In genomic region chr17:75207050-75207407, GRCh38 we compare ENCODE assay signal across 7 cellular contexts. TPM values are rescaled to one million over a fixed set of nuclear protein-coding genes. Genes with fewer than 3 reads are reported as not detected.
A peak's percentile ranks its signal among the peaks of the same experiment; 100 is the strongest.
DNase-seq lines count a peak whose midpoint lies in the region; ATAC-seq and TF ChIP-seq lines count a peak whose summit lies in the region.
"Not testable (repeated sequence)": the region's sequence is repeated elsewhere in the genome, so short reads cannot be mapped to it uniquely, and the experiment has no call there.

No MANE protein-coding gene starts in this region.

- peak overlapping the region; percentile 93 for H3K4me2 ChIP-seq in mammary epithelial cell (ENCODE audit: insufficient read depth, low read depth, low read length)
- H3K4me2 ChIP-seq in hepatocyte = peak overlapping the region; percentile 77
- H3K4me2 ChIP-seq in neural progenitor cell = peak overlapping the region; percentile 99

- POLR2A ChIA-PET in Caco-2 (lab: Charles Lee) = interaction anchor here (1.5 kb wide), 1 partner anchor 55 kb away, joined by 5 read pairs; the partner anchor contains the start of genes GGA3 and MRPS7

- H4K20me1 ChIP-seq in mammary epithelial cell (ENCODE audit: insufficient read depth, low read length); hepatocyte (ENCODE audit: insufficient read depth, poor library complexity, severe bottlenecking); neural progenitor cell (ENCODE audit: low read depth): not testable (repeated sequence)

- not testable (repeated sequence) for H3K9ac ChIP-seq in mammary epithelial cell (ENCODE audit: insufficient read depth, low read length)
- peak overlapping the region; percentile 97 for H3K9ac ChIP-seq in neural progenitor cell

- TF ChIP-seq CTCF in Caco-2 (IDR thresholded peaks at IDR 0.05; ENCODE audit: insufficient read depth in 1 of 2, low read depth in 1 of 2, low read length in 1 of 2, severe bottlenecking in 1 of 2, unreplicated experiment in 1 of 2); mammary epithelial cell (conservative IDR thresholded peaks at IDR 0.05 in 1 of 2, IDR thresholded peaks at IDR 0.05 in 1 of 2; ENCODE audit: extremely low read depth in 1 of 2, insufficient read depth in 1 of 2, low read depth in 1 of 2, low read length in 2 of 2); hepatocyte (IDR thresholded peaks at IDR 0.05; ENCODE audit: poor library complexity); neural progenitor cell (IDR thresholded peaks at IDR 0.05): not testable (repeated sequence)

- peaks cover 21% of the 10 kb centered on the region for H3F3A ChIP-seq in neural progenitor cell (ENCODE audit: low read depth)

- H3K4me3 ChIP-seq in Caco-2 (ENCODE audit: low read depth, low read length) (peak overlapping the region; percentile 14; the same call in 1 of the 2 replicates), SJSA1 (peak overlapping the region; percentile 74), mammary epithelial cell (replicated peaks in 1 of 3; ENCODE audit: insufficient read depth in 1 of 3, low read depth in 2 of 3, low read length in 3 of 3) (peak overlapping the region in 2 of 3 experiments; percentile 96 to 98), neural progenitor cell (peak overlapping the region; percentile 80)
- not testable (repeated sequence) for H3K4me3 ChIP-seq in hepatocyte

- not testable (repeated sequence) for H3K9me2 ChIP-seq in hepatocyte (replicated peaks; ENCODE audit: insufficient read depth)

- H2AFZ ChIP-seq in mammary epithelial cell (ENCODE audit: low read depth, low read length); hepatocyte; neural progenitor cell (replicated peaks): not testable (repeated sequence)

- BruUV-seq in Caco-2 (replicated peaks; lab: Mats Ljungman, UMichigan); mammary epithelial cell (replicated peaks; lab: Mats Ljungman, UMichigan): not testable (repeated sequence)

- DNase-seq in Caco-2; SJSA1 (ENCODE audit: low read depth in 1 of 2, low spot score in 2 of 2); activated T-cell treated with anti-CD3 and anti-CD28 coated beads, Interleukin-2, amount 50 U/mL, for 4 hours; mammary epithelial cell; hepatocyte (ENCODE audit: low spot score); neural progenitor cell (ENCODE audit: low spot score): not testable (repeated sequence)

- H3K36me3 ChIP-seq in Caco-2 (ENCODE audit: control insufficient read depth, insufficient read depth, low read length); hepatocyte (replicated peaks; ENCODE audit: insufficient read depth, low read depth); neural progenitor cell: not testable (repeated sequence)
- H3K36me3 ChIP-seq in SJSA1 = peaks cover 50% of the 10 kb centered on the region
- peaks cover 15% of the 10 kb centered on the region for H3K36me3 ChIP-seq in mammary epithelial cell (ENCODE audit: insufficient read depth, low read length)

- not testable (repeated sequence) for ATAC-seq in activated T-cell treated with anti-CD3 and anti-CD28 coated beads, Interleukin-2, amount 50 U/mL, for 4 hours

- H3K79me2 ChIP-seq in mammary epithelial cell (ENCODE audit: insufficient read depth, low read length) (peaks cover 52% of the 10 kb centered on the region), hepatocyte (peaks cover 41% of the 10 kb centered on the region), neural progenitor cell (ENCODE audit: low read depth) (peaks cover 58% of the 10 kb centered on the region)

- CTCF ChIA-PET in Caco-2 (lab: Charles Lee) = interaction anchor here (1.2 kb wide), 1 partner anchor 64 kb away, joined by 5 read pairs; the partner anchor contains the start of gene MIF4GD
- CTCF ChIA-PET in mammary epithelial cell (lab: Charles Lee; ENCODE audit: low non-redundant PET) = not testable (repeated sequence)

- dilution Hi-C loops in mammary epithelial cell (cut with HindIII; ENCODE audit: low sequenced_read_pairs) = not testable (repeated sequence)

- not testable (repeated sequence) for H3K9me3 Mint-ChIP-seq in Caco-2 (ENCODE audit: unreplicated experiment); IgD-negative memory B cell; activated T-cell treated with anti-CD3 and anti-CD28 coated beads, Interleukin-2, amount 50 U/mL, for 4 hours; neural progenitor cell

- H3K9me3 ChIP-seq in Caco-2; SJSA1 (replicated peaks); mammary epithelial cell (replicated peaks; ENCODE audit: insufficient read depth, low read length); hepatocyte (ENCODE audit: low read depth); neural progenitor cell (ENCODE audit: low read depth): not testable (repeated sequence)

- not testable (repeated sequence) for H3K27me3 Mint-ChIP-seq in Caco-2 (ENCODE audit: insufficient read depth, unreplicated experiment); IgD-negative memory B cell; activated T-cell treated with anti-CD3 and anti-CD28 coated beads, Interleukin-2, amount 50 U/mL, for 4 hours (ENCODE audit: low read depth); neural progenitor cell (ENCODE audit: insufficient read depth, low read depth)

- H3K27ac Mint-ChIP-seq in Caco-2 (ENCODE audit: unreplicated experiment) (peak overlapping the region; percentile 100), IgD-negative memory B cell (peak overlapping the region in 2 of 3 donors; percentile 42 to 99)
- H3K27ac Mint-ChIP-seq in neural progenitor cell = not testable (repeated sequence)

- H3K36me3 Mint-ChIP-seq in Caco-2 (ENCODE audit: insufficient read depth, unreplicated experiment) = peaks cover 52% of the 10 kb centered on the region
- H3K36me3 Mint-ChIP-seq in IgD-negative memory B cell = not testable (repeated sequence)
- H3K36me3 Mint-ChIP-seq in activated T-cell treated with anti-CD3 and anti-CD28 coated beads, Interleukin-2, amount 50 U/mL, for 4 hours (ENCODE audit: insufficient read depth) = peaks cover 13% of the 10 kb centered on the region
- peaks cover 16% of the 10 kb centered on the region for H3K36me3 Mint-ChIP-seq in neural progenitor cell

- H3K27ac ChIP-seq in SJSA1; mammary epithelial cell (ENCODE audit: insufficient read depth, low read depth, low read length); hepatocyte; neural progenitor cell: not testable (repeated sequence)

- in situ Hi-C loops in mammary epithelial cell (cut with MboI; ENCODE audit: low sequenced_read_pairs in 2 of 2) = loop anchor here (10.0 kb wide), 1 partner anchor 242 kb away; no protein-coding TSS in a partner anchor

- peaks cover 11% of the 10 kb centered on the region; the same call in 1 of the 2 replicates for H3K4me1 ChIP-seq in Caco-2
- H3K4me1 ChIP-seq in SJSA1 (replicated peaks) = peaks cover 18% of the 10 kb centered on the region
- not testable (repeated sequence) for H3K4me1 ChIP-seq in mammary epithelial cell (ENCODE audit: insufficient read depth, low read length); hepatocyte (ENCODE audit: insufficient read depth); neural progenitor cell

- WGBS in mammary epithelial cell (ENCODE audit: low coverage, missing lambda C conversion rate) = 86% methylated on average over 8 of the region's 8 CpGs
- WGBS in hepatocyte (ENCODE audit: low lambda C conversion rate, missing lambda C conversion rate) = 97% methylated on average over 8 of the region's 8 CpGs

- not testable (repeated sequence) for H3K4me1 Mint-ChIP-seq in Caco-2 (ENCODE audit: low read depth, unreplicated experiment)
- H3K4me1 Mint-ChIP-seq in IgD-negative memory B cell (peaks cover 7 to 17% (median 11%) of the 10 kb centered on the region in 3 donors), neural progenitor cell (peaks cover 14% of the 10 kb centered on the region)
- H3K4me1 Mint-ChIP-seq in activated T-cell treated with anti-CD3 and anti-CD28 coated beads, Interleukin-2, amount 50 U/mL, for 4 hours (ENCODE audit: low read depth) = peaks cover 23% of the 10 kb centered on the region

- intact Hi-C loops in Caco-2 (cut with micrococcal nuclease; ENCODE audit: unreplicated experiment); mammary epithelial cell (cut with micrococcal nuclease): not testable (repeated sequence)

- H3K4me3 Mint-ChIP-seq in Caco-2 (ENCODE audit: unreplicated experiment) (peak overlapping the region; percentile 87), IgD-negative memory B cell (peak overlapping the region; percentile 94 to 98 (median 96)), neural progenitor cell (peak overlapping the region; percentile 96)
- H3K4me3 Mint-ChIP-seq in activated T-cell treated with anti-CD3 and anti-CD28 coated beads, Interleukin-2, amount 50 U/mL, for 4 hours = peak overlapping the region; percentile 96

- not testable (repeated sequence) for H3K27me3 ChIP-seq in Caco-2 (replicated peaks; ENCODE audit: control insufficient read depth, insufficient read depth, low read length); SJSA1 (replicated peaks); mammary epithelial cell (ENCODE audit: insufficient read depth, low read length); hepatocyte; neural progenitor cell

RNA-seq across cellular contexts. Expression of gene NUP85, which starts 1.6 kb away (rescaled TPM):
- 119 and 142 TPM in 2 replicates for total RNA-seq in Caco-2 (2022)
- polyA plus RNA-seq in IgD-negative memory B cell = 32.3 TPM
- 75.1 and 110 TPM in 2 replicates for total RNA-seq in SJSA1 (2014; rRNA removed; shearing (Covaris generic))
- 100 to 1,000 TPM; 115 to 137 (median 125) TPM for total RNA-seq in activated T-cell treated with anti-CD3 and anti-CD28 coated beads, Interleukin-2, amount 50 U/mL, for 4 hours
- total RNA-seq in mammary epithelial cell = 10 to 100 TPM; 28.2 to 60.8 TPM
- 75.8 TPM for polyA plus RNA-seq in mammary epithelial cell
- 144 TPM for polyA minus RNA-seq in mammary epithelial cell
- total RNA-seq in hepatocyte = 28.6 and 33.6 TPM in 2 replicates
- 38.8 and 45.5 TPM in 2 replicates for polyA plus RNA-seq in hepatocyte
- total RNA-seq in neural progenitor cell (ENCODE audit: low replicate concordance) = 58.2 and 88.6 TPM in 2 replicates

RNA-seq across cellular contexts. Expression of gene SUMO2, which starts 24.3 kb away (rescaled TPM):
- 675 and 693 TPM in 2 replicates for total RNA-seq in Caco-2 (2022)
- polyA plus RNA-seq in IgD-negative memory B cell = 391 TPM
- 177 and 212 TPM in 2 replicates for total RNA-seq in SJSA1 (2014; rRNA removed; shearing (Covaris generic))
- 100 to 1,000 TPM; 594 to 609 (median 599) TPM for total RNA-seq in activated T-cell treated with anti-CD3 and anti-CD28 coated beads, Interleukin-2, amount 50 U/mL, for 4 hours
- 100 to 1,000 TPM in 1 of 2 donors, 10 to 100 TPM in 1; 49.7 to 279 TPM for total RNA-seq in mammary epithelial cell
- polyA plus RNA-seq in mammary epithelial cell = 71.8 TPM
- polyA minus RNA-seq in mammary epithelial cell = 141 TPM
- total RNA-seq in hepatocyte = 112 and 115 TPM in 2 replicates
- 424 and 434 TPM in 2 replicates for polyA plus RNA-seq in hepatocyte
- total RNA-seq in neural progenitor cell (ENCODE audit: low replicate concordance) = 250 and 372 TPM in 2 replicates

RNA-seq across cellular contexts. Expression of gene JPT1, which starts 52.7 kb away (rescaled TPM):
- total RNA-seq in Caco-2 (2022) (210 and 244 TPM in 2 replicates), mammary epithelial cell (100 to 1,000 TPM; 107 to 223 TPM), hepatocyte (103 and 107 TPM in 2 replicates), neural progenitor cell (ENCODE audit: low replicate concordance) (236 and 286 TPM in 2 replicates)
- polyA plus RNA-seq in IgD-negative memory B cell (150 TPM), mammary epithelial cell (280 TPM), hepatocyte (172 and 181 TPM in 2 replicates)
- 340 and 870 TPM in 2 replicates for total RNA-seq in SJSA1 (2014; rRNA removed; shearing (Covaris generic))
- total RNA-seq in activated T-cell treated with anti-CD3 and anti-CD28 coated beads, Interleukin-2, amount 50 U/mL, for 4 hours = 100 to 1,000 TPM; 161 to 182 (median 167) TPM
- polyA minus RNA-seq in mammary epithelial cell = 110 TPM

RNA-seq across cellular contexts. Expression of gene GGA3, which starts 54.4 kb away (rescaled TPM):
- total RNA-seq in Caco-2 (2022) (90.2 and 94.4 TPM in 2 replicates), mammary epithelial cell (10 to 100 TPM in 1 of 2 donors, 1 to 10 TPM in 1; 9.7 to 30.9 TPM), hepatocyte (17.7 and 24.4 TPM in 2 replicates), neural progenitor cell (ENCODE audit: low replicate concordance) (28.0 and 37.3 TPM in 2 replicates)
- polyA plus RNA-seq in IgD-negative memory B cell (27.8 TPM), mammary epithelial cell (20.2 TPM), hepatocyte (20.2 and 26.0 TPM in 2 replicates)
- 13.1 and 13.8 TPM in 2 replicates for total RNA-seq in SJSA1 (2014; rRNA removed; shearing (Covaris generic))
- total RNA-seq in activated T-cell treated with anti-CD3 and anti-CD28 coated beads, Interleukin-2, amount 50 U/mL, for 4 hours = 10 to 100 TPM; 64.2 to 80.5 (median 71.2) TPM
- 21.6 TPM for polyA minus RNA-seq in mammary epithelial cell

RNA-seq across cellular contexts. Expression of gene MRPS7, which starts 54.6 kb away (rescaled TPM):
- total RNA-seq in Caco-2 (2022) (123 and 125 TPM in 2 replicates), mammary epithelial cell (10 to 100 TPM; 36.0 to 55.5 TPM), hepatocyte (43.4 and 47.5 TPM in 2 replicates), neural progenitor cell (ENCODE audit: low replicate concordance) (43.3 and 48.7 TPM in 2 replicates)
- polyA plus RNA-seq in IgD-negative memory B cell (101 TPM), mammary epithelial cell (77.7 TPM), hepatocyte (94.9 and 102 TPM in 2 replicates)
- total RNA-seq in SJSA1 (2014; rRNA removed; shearing (Covaris generic)) = 91.5 and 113 TPM in 2 replicates
- total RNA-seq in activated T-cell treated with anti-CD3 and anti-CD28 coated beads, Interleukin-2, amount 50 U/mL, for 4 hours = 100 to 1,000 TPM; 131 to 167 (median 160) TPM
- polyA minus RNA-seq in mammary epithelial cell = 122 TPM
